In the genomic region with DNA sequence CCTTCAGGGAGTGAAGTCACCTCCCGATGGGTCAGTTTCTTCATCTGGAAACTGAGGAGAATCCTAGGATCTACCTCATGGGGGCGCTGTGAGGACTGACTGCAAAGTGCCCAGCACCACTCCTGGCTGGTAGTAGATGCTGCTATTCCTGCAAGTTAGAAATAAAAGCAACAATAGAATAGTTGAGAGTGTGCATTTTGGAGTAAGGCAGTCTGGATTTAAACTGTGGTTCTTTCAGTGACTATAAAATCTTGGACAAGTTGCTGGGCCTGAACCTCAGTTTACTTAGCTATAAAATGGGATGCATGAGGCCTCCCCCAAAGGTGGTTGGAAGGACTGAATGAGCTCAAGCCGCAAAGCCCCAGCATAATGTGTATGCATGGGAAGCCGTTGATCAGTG, we compare ENCODE assay signal across 9 cellular contexts.
A peak's percentile ranks its signal among the peaks of the same experiment; 100 is the strongest.
DNase-seq lines count a peak whose midpoint lies in the region; ATAC-seq, FAIRE-seq and TF ChIP-seq lines count a peak whose summit lies in the region.
"Had no signal": no experiment of that assay in that cellular context is flagged by ENCODE, and none has a peak within 500 bp of the region (broad histone marks: within the 10 kb centered on the region; RNA-seq: fewer than 3 reads in every experiment).

No MANE protein-coding gene starts in this region.

- no peaks in the 10 kb centered on the region for H3K27me3 Mint-ChIP-seq in T-helper 2 cell treated with Interferon-gamma antibody and Interleukin-4, amounts not matched to agents 5 μg/mL and 100 μg/mL, for 36 hours (ENCODE audit: low read depth)

- H3K79me2 ChIP-seq in endothelial cell of umbilical vein (ENCODE audit: control insufficient read depth, insufficient read depth, low read length): no peaks in the 10 kb centered on the region

- no peak overlapping the region for H3K27ac Mint-ChIP-seq in T-helper 2 cell treated with Interferon-gamma antibody and Interleukin-4, amounts not matched to agents 5 μg/mL and 100 μg/mL, for 36 hours

- H3K9ac ChIP-seq in endothelial cell of umbilical vein (replicated peaks; ENCODE audit: extremely low read depth, insufficient read depth, low read length): no peak overlapping the region

- peak; percentile 40 to 43 for TF ChIP-seq CTCF in endothelial cell of umbilical vein (IDR thresholded peaks at IDR 0.05; ENCODE audit: extremely low read depth in 1 of 2, insufficient read depth in 1 of 2, low read depth in 1 of 2, low read length in 2 of 2)

- no peak for ATAC-seq in GM18505 (IDR thresholded peaks at IDR 0.05; ENCODE audit: unreplicated experiment)

- H3K4me2 ChIP-seq in endothelial cell of umbilical vein (ENCODE audit: insufficient read depth, low read length): no peak overlapping the region

- FAIRE-seq in endothelial cell of umbilical vein (lab: Jason Lieb, UNC): peak; percentile 74

- H3K27me3 ChIP-seq in endothelial cell of umbilical vein (ENCODE audit: control insufficient read depth in 2 of 2, insufficient read depth in 2 of 2, low read length in 2 of 2): peaks cover 0 to 2% of the 10 kb centered on the region in 2 experiments
- H3K27me3 ChIP-seq: right atrium auricular region had no signal

- no peaks in the 10 kb centered on the region for H3K4me1 ChIP-seq in endothelial cell of umbilical vein (ENCODE audit: control insufficient read depth, extremely low read depth, insufficient read depth, low read length)
- H3K4me1 ChIP-seq: right atrium auricular region had no signal

- H3K36me3 Mint-ChIP-seq in T-helper 2 cell treated with Interferon-gamma antibody and Interleukin-4, amounts not matched to agents 5 μg/mL and 100 μg/mL, for 36 hours (ENCODE audit: low read depth): no peaks in the 10 kb centered on the region

- no peak overlapping the region for H3K27ac ChIP-seq in endothelial cell of umbilical vein (ENCODE audit: insufficient read depth, low read depth, low read length)

- POLR2A ChIA-PET in endothelial cell of umbilical vein (lab: Charles Lee): no interaction called here

- intact Hi-C loops in endothelial cell of umbilical vein (cut with micrococcal nuclease): loop anchor here (5.0 kb wide), 1 partner anchor 72 kb away; a partner anchor contains a TSS

- no peak overlapping the region for H3K4me3 Mint-ChIP-seq in T-helper 2 cell treated with Interferon-gamma antibody and Interleukin-4, amounts not matched to agents 5 μg/mL and 100 μg/mL, for 36 hours

- dilution Hi-C loops in endothelial cell of umbilical vein (cut with MboI; ENCODE audit: extremely low pct_ligation_motif_present, low sequenced_read_pairs): no loop called here

- no peak overlapping the region for H3K4me3 ChIP-seq in endothelial cell of umbilical vein (replicated peaks in 1 of 3; ENCODE audit: insufficient read depth in 1 of 3, low read depth in 1 of 3, low read length in 3 of 3)
- H3K4me3 ChIP-seq: right atrium auricular region had no signal

- H3K9me1 ChIP-seq in endothelial cell of umbilical vein (replicated peaks; ENCODE audit: control insufficient read depth, extremely low read depth, insufficient read depth, low read length): no peaks in the 10 kb centered on the region

- no peaks in the 10 kb centered on the region for H3K36me3 ChIP-seq in endothelial cell of umbilical vein (ENCODE audit: control insufficient read depth in 2 of 2, extremely low read depth in 1 of 2, insufficient read depth in 2 of 2, low read length in 2 of 2)
- H3K36me3 ChIP-seq: right atrium auricular region had no signal

- DNase-seq in NCI-H82 (lab: John Stamatoyannopoulos, UW) (peak; percentile 6), NCI-H82 treated with DMSO at 0.1 percent for 48 hours (lab: John Stamatoyannopoulos, UW; ENCODE audit: unreplicated experiment) (no peak), endothelial cell of umbilical vein (ENCODE audit: low read depth, low spot score) (peak; percentile 42), NCI-H146 treated with DMSO at 0.1 percent for 48 hours (lab: John Stamatoyannopoulos, UW; ENCODE audit: unreplicated experiment) (no peak), Kasumi-1 (lab: John Stamatoyannopoulos, UW) (no peak)
- peak; percentile 36 for DNase-seq in T-helper 2 cell treated with Interferon-gamma antibody and Interleukin-4, amounts not matched to agents 5 μg/mL and 100 μg/mL, for 36 hours (ENCODE audit: low spot score)
- DNase-seq in stimulated activated CD8-positive, alpha-beta memory T cell treated with anti-CD3 and anti-CD28 coated beads, Interleukin-7, amount 100 ng/mL, for 4 hours (ENCODE audit: low read depth in 2 of 2): peak; percentile 8 to 13

- no peak overlapping the region for H2AFZ ChIP-seq in endothelial cell of umbilical vein (ENCODE audit: low read depth, low read length)

- no peaks in the 10 kb centered on the region for H3K9me3 Mint-ChIP-seq in T-helper 2 cell treated with Interferon-gamma antibody and Interleukin-4, amounts not matched to agents 5 μg/mL and 100 μg/mL, for 36 hours

- CTCF ChIA-PET in endothelial cell of umbilical vein (lab: Charles Lee): interaction anchor here (0.6 to 2.2 kb wide), 12 partner anchors 11 to 106 kb away, joined by 3 to 10 read pairs (median 3); no protein-coding TSS in a partner anchor

- BruUV-seq in endothelial cell of umbilical vein (replicated peaks; lab: Mats Ljungman, UMichigan): no TSS peak

- no peaks in the 10 kb centered on the region for H3K4me1 Mint-ChIP-seq in T-helper 2 cell treated with Interferon-gamma antibody and Interleukin-4, amounts not matched to agents 5 μg/mL and 100 μg/mL, for 36 hours (ENCODE audit: low read depth)

- H3K9me3 ChIP-seq in endothelial cell of umbilical vein (replicated peaks; ENCODE audit: control insufficient read depth, insufficient read depth, low read length): no peaks in the 10 kb centered on the region
- H3K9me3 ChIP-seq: right atrium auricular region had no signal

- no peaks in the 10 kb centered on the region for H4K20me1 ChIP-seq in endothelial cell of umbilical vein (replicated peaks; ENCODE audit: control insufficient read depth, extremely low read depth, insufficient read depth, low read length)

- no peak for TF ChIP-seq POLR2A in endothelial cell of umbilical vein (IDR thresholded peaks at IDR 0.05; ENCODE audit: low read depth, low read length)
- no peak for TF ChIP-seq POLR2A in GM18505 (IDR thresholded peaks at IDR 0.05; ENCODE audit: borderline replicate concordance, extremely low read depth, insufficient read depth, insufficient read length)

TF ChIP-seq in endothelial cell of umbilical vein, 7 proteins besides CTCF, POLR2A, EP300 and RAD21:
- TF ChIP-seq EZH2 (IDR thresholded peaks at IDR 0.05; ENCODE audit: borderline replicate concordance, low read depth, low read length, severe bottlenecking) (no peak), GATA2 (IDR thresholded peaks at IDR 0.05; ENCODE audit: insufficient read depth, insufficient read length, low read depth, low read length) (no peak), POLR2AphosphoS5 (IDR thresholded peaks at IDR 0.05; ENCODE audit: insufficient read depth, low read depth, low read length) (no peak), MYC (IDR thresholded peaks at IDR 0.05; ENCODE audit: low read depth, low read length) (no peak), FOS (IDR thresholded peaks at IDR 0.05; ENCODE audit: borderline replicate concordance, insufficient read depth, low read length) (no peak), JUN (IDR thresholded peaks at IDR 0.05; ENCODE audit: borderline replicate concordance, insufficient read depth, insufficient read length, low read depth) (no peak)
- TF ChIP-seq, protein P1, sequence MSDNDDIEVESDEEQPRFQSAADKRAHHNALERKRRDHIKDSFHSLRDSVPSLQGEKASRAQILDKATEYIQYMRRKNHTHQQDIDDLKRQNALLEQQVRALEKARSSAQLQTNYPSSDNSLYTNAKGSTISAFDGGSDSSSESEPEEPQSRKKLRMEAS (IDR thresholded peaks at IDR 0.05; ENCODE audit: insufficient read depth, insufficient read length): no peak

Comparison
In these comparisons a context has a peak if more than half of its experiments do, and no peak if none do; other contexts are left out.
1. DNase-seq: peak in NCI-H82 (single experiment), T-helper 2 cell treated with Interferon-gamma antibody and Interleukin-4, amounts not matched to agents 5 μg/mL and 100 μg/mL, for 36 hours (single experiment), endothelial cell of umbilical vein (single experiment) and stimulated activated CD8-positive, alpha-beta memory T cell treated with anti-CD3 and anti-CD28 coated beads, Interleukin-7, amount 100 ng/mL, for 4 hours (2 of 2); none in NCI-H82 treated with DMSO at 0.1 percent for 48 hours (single experiment), NCI-H146 treated with DMSO at 0.1 percent for 48 hours (single experiment) and Kasumi-1 (0 of 2).